In the genomic region with DNA sequence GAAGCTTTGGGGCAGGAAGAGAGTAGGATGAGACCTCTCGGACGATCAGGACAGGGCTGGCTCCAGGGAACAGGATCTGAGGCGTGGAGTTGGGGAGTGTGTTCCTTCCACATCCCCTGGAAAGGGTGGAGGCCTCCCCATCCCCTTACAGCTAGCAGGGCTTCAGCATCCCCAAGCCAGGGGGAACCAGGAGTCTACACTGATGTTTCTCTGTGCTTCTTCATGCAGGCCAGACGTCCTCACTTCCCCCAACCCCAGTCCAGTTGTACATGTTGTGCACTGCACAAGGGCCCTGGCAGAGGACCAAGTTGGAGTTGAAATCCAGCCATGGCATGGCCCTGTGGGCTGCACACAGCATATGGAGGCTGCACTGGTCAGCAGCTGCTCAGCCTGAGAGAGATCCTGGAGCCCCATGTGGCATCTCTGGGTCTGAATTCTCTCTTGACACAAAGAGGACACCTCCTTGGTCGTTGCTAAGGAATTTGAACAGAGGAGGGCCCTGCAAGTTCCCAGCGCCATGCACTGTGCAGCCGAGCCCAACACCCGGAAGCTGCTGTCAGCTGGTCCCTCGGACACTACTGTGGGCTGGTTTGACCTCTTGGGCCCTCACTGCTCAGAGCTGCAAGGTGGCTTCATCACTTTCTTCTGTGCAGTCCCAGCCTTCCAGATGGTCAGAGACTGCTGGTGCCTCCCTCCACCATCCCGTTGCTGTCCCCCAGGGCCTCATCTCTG, we compare ENCODE assay signal across 16 cellular contexts.
"Had no signal": no experiment of that assay in that cellular context is flagged by ENCODE, and none has a peak within 500 bp of the region (broad histone marks: within the 10 kb centered on the region; RNA-seq: fewer than 3 reads in every experiment).

No MANE protein-coding gene starts in this region.

- H3K9me3 Mint-ChIP-seq: activated naive CD8-positive, alpha-beta T cell treated with anti-CD3 and anti-CD28 coated beads, Interleukin-2, amount 50 U/mL, for 24 hours; activated T-cell treated with anti-CD3 and anti-CD28 coated beads, Interleukin-2, amount 50 U/mL, for 4 hours had no signal

- H3K36me3 Mint-ChIP-seq: stimulated activated memory B cell treated with anti-CD40 and anti-IgM and Interleukin-4, amounts not matched to agents 10 μg/mL and 1 μg/mL and 100 μg/mL, for 72 hours had no signal

- H3K27ac Mint-ChIP-seq: activated naive CD8-positive, alpha-beta T cell treated with anti-CD3 and anti-CD28 coated beads, Interleukin-2, amount 50 U/mL, for 24 hours; stimulated activated memory B cell treated with anti-CD40 and anti-IgM and Interleukin-4, amounts not matched to agents 10 μg/mL and 1 μg/mL and 100 μg/mL, for 72 hours had no signal

- FAIRE-seq: islet of Langerhans had no signal

- H3K4me1 Mint-ChIP-seq: activated naive CD8-positive, alpha-beta T cell treated with anti-CD3 and anti-CD28 coated beads, Interleukin-2, amount 50 U/mL, for 24 hours; stimulated activated memory B cell treated with anti-CD40 and anti-IgM and Interleukin-4, amounts not matched to agents 10 μg/mL and 1 μg/mL and 100 μg/mL, for 72 hours had no signal

- H3K4me1 ChIP-seq: ascending aorta, colonic mucosa, left lung, parathyroid adenoma, upper lobe of left lung had no signal

- H3K27ac ChIP-seq: ascending aorta, colonic mucosa, left lung, parathyroid adenoma, upper lobe of left lung had no signal

- H3K4me3 ChIP-seq: ascending aorta, colonic mucosa, left lung, smooth muscle cell, upper lobe of left lung had no signal

- H3K27me3 ChIP-seq: ascending aorta, colonic mucosa, upper lobe of left lung had no signal

- H3K27me3 Mint-ChIP-seq: activated naive CD8-positive, alpha-beta T cell treated with anti-CD3 and anti-CD28 coated beads, Interleukin-2, amount 50 U/mL, for 24 hours had no signal

- DNase-seq: activated naive CD4-positive, alpha-beta T cell treated with Interleukin-2 at 50 U/mL for 16 hours; activated naive CD8-positive, alpha-beta T cell treated with anti-CD3 and anti-CD28 coated beads, Interleukin-2, amount 50 U/mL, for 24 hours; activated T-cell treated with anti-CD3 and anti-CD28 coated beads, Interleukin-2, amount 50 U/mL, for 4 hours; colonic mucosa; effector CD4-positive, alpha-beta T cell; foreskin melanocyte; mesenchymal stem cell; substantia nigra; T-helper 9 cell had no signal

- H3K4me3 Mint-ChIP-seq: activated naive CD8-positive, alpha-beta T cell treated with anti-CD3 and anti-CD28 coated beads, Interleukin-2, amount 50 U/mL, for 24 hours; activated T-cell treated with anti-CD3 and anti-CD28 coated beads, Interleukin-2, amount 50 U/mL, for 4 hours; stimulated activated memory B cell treated with anti-CD40 and anti-IgM and Interleukin-4, amounts not matched to agents 10 μg/mL and 1 μg/mL and 100 μg/mL, for 72 hours had no signal

- H3K36me3 ChIP-seq: ascending aorta, colonic mucosa, left lung, upper lobe of left lung had no signal

- H3K9ac ChIP-seq: parathyroid adenoma had no signal

- H3K9me3 ChIP-seq: ascending aorta, colonic mucosa, left lung, upper lobe of left lung had no signal
